Comparison of ENCODE assay signal across 1 cellular context in genomic region chr12:53380104-53380796, GRCh38.
TF ChIP-seq lines count a peak whose summit lies in the region.

TSS of gene SP1 (plus strand) at chr12:53380176. CDS start at chr12:53380292, 116 bp downstream.

TF ChIP-seq in K562, 482 proteins besides CTCF, POLR2A, EP300 and RAD21 (continued from another document and continues in another):
- TF ChIP-seq ZNF740 (CRISPR knock-in tag; IDR thresholded peaks at IDR 0.05), result peak; percentile 98
- TF ChIP-seq ZNF740 (tag; IDR thresholded peaks at IDR 0.05), result peak in 1 of 2 experiments; percentile 98; a peak in 2 of 4 replicates
- no peak for TF ChIP-seq PURB (CRISPR knock-in tag; IDR thresholded peaks at IDR 0.05; ENCODE audit: low read depth)
- TF ChIP-seq ZNF79 (CRISPR knock-in tag; IDR thresholded peaks at IDR 0.05; ENCODE audit: low read depth), result no peak
- no peak for TF ChIP-seq IRF2 (CRISPR knock-in tag; IDR thresholded peaks at IDR 0.05)
- TF ChIP-seq ZNF507 (tag; conservative IDR thresholded peaks at IDR 0.05), result no peak
- TF ChIP-seq BMI1 (IDR thresholded peaks at IDR 0.05; ENCODE audit: low read length), result no peak
- TF ChIP-seq SMAD1 (IDR thresholded peaks at IDR 0.05; ENCODE audit: low read depth, low read length, partially characterized antibody), result no peak
- TF ChIP-seq NONO (IDR thresholded peaks at IDR 0.05; ENCODE audit: low read depth in 2 of 2, low read length in 1 of 2), result peak in 1 of 2 experiments; percentile 85; a peak in 2 of 4 replicates
- TF ChIP-seq HDAC6 (IDR thresholded peaks at IDR 0.05; ENCODE audit: low read depth, low read length), result no peak
- TF ChIP-seq UBTF (IDR thresholded peaks at IDR 0.05; ENCODE audit: borderline replicate concordance in 1 of 2, low read depth in 2 of 2, low read length in 2 of 2), result 0 out of 4 replicates have a peak, but pooled peaks of 1 of the 2 experiments have one; percentile 45
- no peak for TF ChIP-seq SIX5 (IDR thresholded peaks at IDR 0.05; ENCODE audit: borderline replicate concordance in 1 of 2, insufficient read depth in 1 of 2, low read depth in 1 of 2, low read length in 2 of 2)
- TF ChIP-seq RBM39 (optimal IDR thresholded peaks at IDR 0.05; ENCODE audit: low read depth, low read length), result no peak
- peak; percentile 42 for TF ChIP-seq SUPT5H (IDR thresholded peaks at IDR 0.05)
- TF ChIP-seq ZNF121 (CRISPR knock-in tag; conservative IDR thresholded peaks at IDR 0.05), result no peak
- TF ChIP-seq FOSL1 (tag; conservative IDR thresholded peaks at IDR 0.05), result peak; percentile 42; the same call in 1 of the 2 replicates
- no peak for TF ChIP-seq ZEB2 (IDR thresholded peaks at IDR 0.05)
- TF ChIP-seq MYBL2 (IDR thresholded peaks at IDR 0.05; ENCODE audit: low read depth), result no peak
- no peak for TF ChIP-seq MYBL2 (CRISPR knock-in tag; IDR thresholded peaks at IDR 0.05; ENCODE audit: borderline replicate concordance)
- no peak for TF ChIP-seq TAF9B (IDR thresholded peaks at IDR 0.05; ENCODE audit: partially characterized antibody)
- TF ChIP-seq ARHGAP35 (IDR thresholded peaks at IDR 0.05; ENCODE audit: partially characterized antibody), result no peak
- no peak for TF ChIP-seq KLF16 (IDR thresholded peaks at IDR 0.05)
- TF ChIP-seq ARNT (IDR thresholded peaks at IDR 0.05), result no peak
- no peak for TF ChIP-seq SMAD3 (CRISPR knock-in tag; conservative IDR thresholded peaks at IDR 0.05)
- no peak for TF ChIP-seq RUNX1 (IDR thresholded peaks at IDR 0.05; ENCODE audit: low read depth)
- TF ChIP-seq SRSF1 (IDR thresholded peaks at IDR 0.05; ENCODE audit: low read depth, low read length), result no peak
- TF ChIP-seq ZNF24 (IDR thresholded peaks at IDR 0.05), result no peak
- no peak for TF ChIP-seq NFXL1 (CRISPR knock-in tag; IDR thresholded peaks at IDR 0.05)
- no peak for TF ChIP-seq GTF2A2 (tag; IDR thresholded peaks at IDR 0.05)
- no peak for TF ChIP-seq XRCC4 (IDR thresholded peaks at IDR 0.05; ENCODE audit: extremely low read depth, insufficient read depth, insufficient read length)
- TF ChIP-seq ZNF232 (CRISPR knock-in tag; IDR thresholded peaks at IDR 0.05), result no peak
- no peak for TF ChIP-seq NFYB (IDR thresholded peaks at IDR 0.05; ENCODE audit: extremely low read depth, insufficient read length)
- peak; percentile 62 for TF ChIP-seq POLR2H (tag; IDR thresholded peaks at IDR 0.05; ENCODE audit: low read depth)
- TF ChIP-seq MTA3 (IDR thresholded peaks at IDR 0.05; ENCODE audit: borderline replicate concordance), result no peak
- TF ChIP-seq MAZ (CRISPR knock-in tag; conservative IDR thresholded peaks at IDR 0.05 in 1 of 2, IDR thresholded peaks at IDR 0.05 in 1 of 2), result peak; percentile 95 to 96
- TF ChIP-seq GMEB1 (CRISPR knock-in tag; IDR thresholded peaks at IDR 0.05), result no peak
- no peak for TF ChIP-seq NCOR1 (IDR thresholded peaks at IDR 0.05)
- TF ChIP-seq ZNF584 (CRISPR knock-in tag; IDR thresholded peaks at IDR 0.05; ENCODE audit: low read depth), result no peak
- TF ChIP-seq NFE2 (IDR thresholded peaks at IDR 0.05; ENCODE audit: low read depth), result no peak
- no peak for TF ChIP-seq CHAMP1 (IDR thresholded peaks at IDR 0.05)
- TF ChIP-seq XRCC3 (IDR thresholded peaks at IDR 0.05), result no peak
- TF ChIP-seq GATAD2A (IDR thresholded peaks at IDR 0.05), result no peak
- TF ChIP-seq THAP7 (CRISPR knock-in tag; IDR thresholded peaks at IDR 0.05), result no peak
- no peak for TF ChIP-seq RBM34 (IDR thresholded peaks at IDR 0.05; ENCODE audit: borderline replicate concordance, insufficient read depth, low read length)
- no peak for TF ChIP-seq BCOR (IDR thresholded peaks at IDR 0.05)
- no peak for TF ChIP-seq CBX8 (IDR thresholded peaks at IDR 0.05; ENCODE audit: borderline replicate concordance, extremely low read depth, low read depth, low read length, poor library complexity, severe bottlenecking)
- TF ChIP-seq NR1H2 (CRISPR knock-in tag; IDR thresholded peaks at IDR 0.05), result no peak
- TF ChIP-seq ZNF224 (CRISPR knock-in tag; IDR thresholded peaks at IDR 0.05), result no peak
- no peak for TF ChIP-seq NR4A1 (CRISPR knock-in tag; IDR thresholded peaks at IDR 0.05)
- no peak for TF ChIP-seq NR4A1 (tag; IDR thresholded peaks at IDR 0.05)
- TF ChIP-seq MTF1 (CRISPR knock-in tag; IDR thresholded peaks at IDR 0.05; ENCODE audit: borderline replicate concordance), result no peak
- TF ChIP-seq GABPA (tag; conservative IDR thresholded peaks at IDR 0.05; ENCODE audit: low read depth), result peak; percentile 30
- peak; percentile 90 for TF ChIP-seq ZBTB7A (IDR thresholded peaks at IDR 0.05; ENCODE audit: borderline replicate concordance, control insufficient read depth, low read depth, low read length)
- TF ChIP-seq GABPB1 (CRISPR knock-in tag; IDR thresholded peaks at IDR 0.05), result no peak
- no peak for TF ChIP-seq ZNF766 (CRISPR knock-in tag; conservative IDR thresholded peaks at IDR 0.05)
- no peak for TF ChIP-seq ZNF384 (IDR thresholded peaks at IDR 0.05; ENCODE audit: low read depth, low read length)
- TF ChIP-seq SOX6 (IDR thresholded peaks at IDR 0.05), result no peak
- no peak for TF ChIP-seq ZC3H8 (IDR thresholded peaks at IDR 0.05)
- no peak for TF ChIP-seq ZNF76 (CRISPR knock-in tag; IDR thresholded peaks at IDR 0.05; ENCODE audit: borderline replicate concordance)
- no peak for TF ChIP-seq MXD1 (CRISPR knock-in tag; IDR thresholded peaks at IDR 0.05; ENCODE audit: borderline replicate concordance, poor library complexity, severe bottlenecking)
- TF ChIP-seq CXXC5 (CRISPR knock-in tag; IDR thresholded peaks at IDR 0.05), result no peak; the same call in 1 of the 2 replicates
- peak; percentile 100 for TF ChIP-seq VEZF1 (CRISPR knock-in tag; IDR thresholded peaks at IDR 0.05)
- TF ChIP-seq ZNF592 (IDR thresholded peaks at IDR 0.05), result no peak
- TF ChIP-seq ZBTB12 (CRISPR knock-in tag; IDR thresholded peaks at IDR 0.05), result no peak
- no peak for TF ChIP-seq STAG1 (CRISPR knock-in tag; IDR thresholded peaks at IDR 0.05; ENCODE audit: borderline replicate concordance)
